ENCODE assay signal across 28 cellular contexts in genomic region chr17:12768267-12768666, GRCh38. TPM values are rescaled to one million over a fixed set of nuclear protein-coding genes. Genes with fewer than 3 reads are reported as not detected.
"Had no signal": no experiment of that assay in that cellular context is flagged by ENCODE, and none has a peak within 500 bp of the region (broad histone marks: within the 10 kb centered on the region; RNA-seq: fewer than 3 reads in every experiment).

No MANE protein-coding gene starts in this region.

- H3K27me3 ChIP-seq: brain microvascular endothelial cell, left lung, neutrophil, sigmoid colon, vagina had no signal

- H3K36me3 ChIP-seq: brain microvascular endothelial cell, left lung, neutrophil, vagina had no signal

- H3K4me1 ChIP-seq: foreskin keratinocyte, left lung, sigmoid colon, vagina had no signal

- DNase-seq: activated B cell treated with CpG ODN at 0.5 μM for 24 hours; activated CD4-positive, alpha-beta T cell treated with anti-CD3 and anti-CD28 coated beads, Interleukin-2, amount 50 U/mL, for 1 hour; activated CD8-positive, alpha-beta T cell treated with anti-CD3 and anti-CD28 coated beads for 36 hours; activated gamma-delta T cell treated with Interleukin-2 at 50 U/mL for 16 hours; activated naive CD4-positive, alpha-beta T cell treated with anti-CD3 and anti-CD28 coated beads, Interleukin-2, amount 50 U/mL, for 16 hours; activated T-cell treated with anti-CD3 and anti-CD28 coated beads, Interleukin-2, amount 50 U/mL, for 4 hours; amniotic stem cell; brain microvascular endothelial cell; central memory CD4-positive, alpha-beta T cell; endodermal cell; foreskin keratinocyte; kidney glomerular epithelial cell; left lung; sigmoid colon; small intestine; stimulated activated CD4-positive, alpha-beta T cell treated with anti-CD3 and anti-CD28 coated beads, Interleukin-4, amount 100 ng/mL, for 24 hours; substantia nigra; T-helper 17 cell; T1000 had no signal

- H3K4me3 ChIP-seq: left lung, sigmoid colon, vagina had no signal

- H3K9me3 Mint-ChIP-seq: activated B cell treated with CpG ODN at 0.5 μM for 24 hours; activated CD8-positive, alpha-beta T cell treated with anti-CD3 and anti-CD28 coated beads for 36 hours; activated T-cell treated with anti-CD3 and anti-CD28 coated beads, Interleukin-2, amount 50 U/mL, for 4 hours; endodermal cell; nephron; type B pancreatic cell had no signal

- H3K27ac Mint-ChIP-seq: activated B cell treated with CpG ODN at 0.5 μM for 24 hours; activated CD8-positive, alpha-beta T cell treated with anti-CD3 and anti-CD28 coated beads for 36 hours; activated T-helper 17 cell treated with anti-CD3 and anti-CD28 coated beads, Interleukin-2, amount 50 U/mL, for 72 hours; dendritic cell treated with granulocyte-macrophage colony-stimulating factor and Interleukin-4, amounts not matched to agents 40 ng/mL and 50 ng/mL, for 4 days; endodermal cell; nephron; stimulated activated effector memory CD8-positive, alpha-beta T cell treated with anti-CD3 and anti-CD28 coated beads, Interleukin-12 subunit alpha, Interleukin-12 subunit beta, amount 100 ng/mL, for 72 hours; stimulated activated naive CD8-positive, alpha-beta T cell treated with anti-CD3 and anti-CD28 coated beads, Interleukin-15, Interleukin-2, amounts not matched to agents 100 ng/mL and 50 ng/mL, for 24 hours; T-helper 17 cell; type B pancreatic cell had no signal

- H3K27me3 Mint-ChIP-seq: activated CD8-positive, alpha-beta T cell treated with anti-CD3 and anti-CD28 coated beads for 36 hours; dendritic cell treated with granulocyte-macrophage colony-stimulating factor and Interleukin-4, amounts not matched to agents 40 ng/mL and 50 ng/mL, for 4 days; T-helper 17 cell had no signal

- H3K4me1 Mint-ChIP-seq: activated B cell treated with CpG ODN at 0.5 μM for 24 hours; activated T-helper 17 cell treated with anti-CD3 and anti-CD28 coated beads, Interleukin-2, amount 50 U/mL, for 72 hours; endodermal cell; nephron; stimulated activated effector memory CD8-positive, alpha-beta T cell treated with anti-CD3 and anti-CD28 coated beads, Interleukin-12 subunit alpha, Interleukin-12 subunit beta, amount 100 ng/mL, for 72 hours; T-helper 17 cell had no signal

- ATAC-seq: activated CD8-positive, alpha-beta T cell treated with anti-CD3 and anti-CD28 coated beads for 36 hours; activated T-cell treated with anti-CD3 and anti-CD28 coated beads, Interleukin-2, amount 50 U/mL, for 4 hours; activated T-helper 17 cell treated with anti-CD3 and anti-CD28 coated beads, Interleukin-2, amount 50 U/mL, for 72 hours; esophagus mucosa; foreskin keratinocyte; left lung; stimulated activated effector memory CD8-positive, alpha-beta T cell treated with anti-CD3 and anti-CD28 coated beads, Interleukin-12 subunit alpha, Interleukin-12 subunit beta, amount 100 ng/mL, for 72 hours; T-helper 17 cell had no signal

- H3K4me3 Mint-ChIP-seq: activated B cell treated with CpG ODN at 0.5 μM for 24 hours; activated CD8-positive, alpha-beta T cell treated with anti-CD3 and anti-CD28 coated beads for 36 hours; activated T-cell treated with anti-CD3 and anti-CD28 coated beads, Interleukin-2, amount 50 U/mL, for 4 hours; activated T-helper 17 cell treated with anti-CD3 and anti-CD28 coated beads, Interleukin-2, amount 50 U/mL, for 72 hours; dendritic cell treated with granulocyte-macrophage colony-stimulating factor and Interleukin-4, amounts not matched to agents 40 ng/mL and 50 ng/mL, for 4 days; endodermal cell; nephron; stimulated activated effector memory CD8-positive, alpha-beta T cell treated with anti-CD3 and anti-CD28 coated beads, Interleukin-12 subunit alpha, Interleukin-12 subunit beta, amount 100 ng/mL, for 72 hours; stimulated activated naive CD8-positive, alpha-beta T cell treated with anti-CD3 and anti-CD28 coated beads, Interleukin-15, Interleukin-2, amounts not matched to agents 100 ng/mL and 50 ng/mL, for 24 hours; T-helper 17 cell; type B pancreatic cell had no signal

- H3K36me3 Mint-ChIP-seq: stimulated activated effector memory CD8-positive, alpha-beta T cell treated with anti-CD3 and anti-CD28 coated beads, Interleukin-12 subunit alpha, Interleukin-12 subunit beta, amount 100 ng/mL, for 72 hours; type B pancreatic cell had no signal

- H3K27ac ChIP-seq: brain microvascular endothelial cell, foreskin keratinocyte, left lung, neutrophil, sigmoid colon, vagina had no signal

- H3K9me3 ChIP-seq: left lung, neutrophil, sigmoid colon, vagina had no signal

RNA-seq across cellular contexts. Expression of gene ARHGAP44, which starts 21.0 kb away (rescaled TPM):
- total RNA-seq: T-helper 17 cell had no signal
